8 cellular contexts compared by ENCODE assay signal in genomic region chr2:219294356-219295351, GRCh38. TPM values are rescaled to one million over a fixed set of nuclear protein-coding genes. Genes with fewer than 3 reads are reported as not detected.
DNase-seq lines count a peak whose midpoint lies in the region; ATAC-seq and TF ChIP-seq lines count a peak whose summit lies in the region.

No MANE protein-coding gene starts in this region.

- H3K27ac ChIP-seq in DOHH2 (ENCODE audit: low read depth, low read length) (peak overlapping the region; percentile 22; the same call in 1 of the 2 replicates), SJSA1 (no peak overlapping the region), ovary (peak overlapping the region; percentile 83 to 97), thyroid gland (peak overlapping the region in 2 of 3 donors; percentile 54 to 56)

- DNase-seq in Jurkat, Clone E6-1 (ENCODE audit: low read depth, low spot score): peak; percentile 78
- peak; percentile 78 to 79 for DNase-seq in SJSA1 (ENCODE audit: low read depth in 1 of 2, low spot score in 2 of 2)
- DNase-seq in activated naive CD4-positive, alpha-beta T cell treated with anti-CD3 and anti-CD28 coated beads for 36 hours: peak; percentile 89
- DNase-seq in head of caudate nucleus: peak; percentile 56 to 92 (median 84)
- peak; percentile 84 to 93 (median 91) for DNase-seq in ovary
- DNase-seq in thyroid gland: peak; percentile 86 to 90

- peaks cover 3% of the 10 kb centered on the region for H3K27me3 Mint-ChIP-seq in activated naive CD4-positive, alpha-beta T cell treated with anti-CD3 and anti-CD28 coated beads for 36 hours (ENCODE audit: low read depth)

- WGBS in ovary, 3 donors: 4 to 5% (median 4%) methylated on average over 55 to 67 of the region's 67 CpGs
- 10 to 14% methylated on average over 39 to 40 of the region's 67 CpGs for WGBS in thyroid gland, 2 donors

- H3K9me2 ChIP-seq in DOHH2 (replicated peaks; ENCODE audit: control insufficient read depth, low read length): no peaks in the 10 kb centered on the region

- intact Hi-C loops in activated naive CD4-positive, alpha-beta T cell treated with anti-CD3 and anti-CD28 coated beads for 36 hours (cut with micrococcal nuclease): loop anchor here (1.0 kb wide), 6 partner anchors 15 to 236 kb away; partner anchors contain the start of genes ANKZF1, ATG9A, DNAJB2 and TUBA4A
- intact Hi-C loops in head of caudate nucleus (cut with DNase I): loop anchor here (2.0 to 5.0 kb wide), 3 partner anchors 16 to 132 kb away; partner anchors contain the start of genes ANKZF1, ATG9A, DNAJB2 and NHEJ1
- intact Hi-C loops in ovary (cut with DNase I): loop anchor here (2.0 to 10.0 kb wide), 7 partner anchors 16 to 237 kb away; partner anchors contain the start of genes NHEJ1 (in 3 of the 4), CNPPD1 (in 2 of the 4), DNAJB2 (in 2 of the 4) and RETREG2 (in 2 of the 4)
- intact Hi-C loops in thyroid gland (cut with DNase I): loop anchor here (2.0 to 5.0 kb wide), 3 partner anchors 16 to 237 kb away; partner anchors contain the start of gene DNAJB2

- peak; percentile 61 for TF ChIP-seq POLR2A in ovary (IDR thresholded peaks at IDR 0.05)
- TF ChIP-seq POLR2A in thyroid gland (IDR thresholded peaks at IDR 0.05): peak in 1 of 2 donors; percentile 41

- peak overlapping the region; percentile 62 for H3K4me2 ChIP-seq in DOHH2 (ENCODE audit: low read length)

- peak; percentile 89 for ATAC-seq in GM21619 (IDR thresholded peaks at IDR 0.05; ENCODE audit: unreplicated experiment)

- H3F3A ChIP-seq in DOHH2 (ENCODE audit: control insufficient read depth, insufficient read depth): peaks cover 2% of the 10 kb centered on the region; the same call in 1 of the 2 replicates

- H3K36me3 ChIP-seq in DOHH2 (ENCODE audit: control insufficient read depth, low read length) (no peaks in the 10 kb centered on the region), SJSA1 (no peaks in the 10 kb centered on the region), ovary (no peaks in the 10 kb centered on the region), thyroid gland (no peaks in the 10 kb centered on the region)

- CTCF ChIA-PET in activated naive CD4-positive, alpha-beta T cell treated with anti-CD3 and anti-CD28 coated beads for 36 hours (lab: Charles Lee): interaction anchor here (0.5 to 7.1 kb wide), 62 partner anchors 11 to 1057 kb away, joined by 3 to 196 read pairs (median 5); partner anchors contain the start of genes ANKZF1, CNPPD1, DNAJB2 and GLB1L

- no peaks in the 10 kb centered on the region for H3K9me3 ChIP-seq in DOHH2 (ENCODE audit: control insufficient read depth, insufficient read depth, low read length)
- H3K9me3 ChIP-seq in SJSA1 (replicated peaks): no peaks in the 10 kb centered on the region
- no peaks in the 10 kb centered on the region for H3K9me3 ChIP-seq in ovary
- no peaks in the 10 kb centered on the region for H3K9me3 ChIP-seq in thyroid gland

- H3K4me1 ChIP-seq in DOHH2 (ENCODE audit: control insufficient read depth, low read length) (peaks cover 22% of the 10 kb centered on the region), SJSA1 (replicated peaks) (peaks cover 15% of the 10 kb centered on the region), ovary (ENCODE audit: insufficient read depth) (peaks cover 9% of the 10 kb centered on the region), thyroid gland (peaks cover 4 to 14% of the 10 kb centered on the region in 2 donors)

- peak; percentile 97 for TF ChIP-seq CTCF in DOHH2 (IDR thresholded peaks at IDR 0.05; ENCODE audit: low read depth, low read length, poor library complexity, severe bottlenecking)
- peak; percentile 97 to 100 (median 99) for TF ChIP-seq CTCF in ovary (IDR thresholded peaks at IDR 0.05)
- TF ChIP-seq CTCF in thyroid gland (IDR thresholded peaks at IDR 0.05): peak; percentile 60 to 100 (median 99)

- no peak overlapping the region for H3K27ac Mint-ChIP-seq in activated naive CD4-positive, alpha-beta T cell treated with anti-CD3 and anti-CD28 coated beads for 36 hours

- peaks cover 20% of the 10 kb centered on the region for H3K4me1 Mint-ChIP-seq in activated naive CD4-positive, alpha-beta T cell treated with anti-CD3 and anti-CD28 coated beads for 36 hours (ENCODE audit: low read depth)

- no peaks in the 10 kb centered on the region for H4K20me1 ChIP-seq in DOHH2 (ENCODE audit: control insufficient read depth, insufficient read depth, low read depth, low read length)

- H3K27me3 ChIP-seq in DOHH2 (ENCODE audit: control insufficient read depth, low read length) (peaks cover 9% of the 10 kb centered on the region), SJSA1 (replicated peaks) (peaks cover 7% of the 10 kb centered on the region; the same call in 1 of the 2 replicates), ovary (no peaks in the 10 kb centered on the region), thyroid gland (no peaks in the 10 kb centered on the region)

- H3K9me3 Mint-ChIP-seq in activated naive CD4-positive, alpha-beta T cell treated with anti-CD3 and anti-CD28 coated beads for 36 hours: no peaks in the 10 kb centered on the region

- H3K4me3 ChIP-seq in DOHH2 (ENCODE audit: low read length) (peak overlapping the region; percentile 79), SJSA1 (peak overlapping the region; percentile 30), ovary (peak overlapping the region; percentile 58), thyroid gland (replicated peaks in 1 of 3) (peak overlapping the region in 1 of 3 donors; percentile 45)
- H3K4me3 ChIP-seq in Jurkat, Clone E6-1 (ENCODE audit: low read length): peak overlapping the region; percentile 52

- no peak for TF ChIP-seq EP300 in ovary (IDR thresholded peaks at IDR 0.05)

- H3K4me3 Mint-ChIP-seq in activated naive CD4-positive, alpha-beta T cell treated with anti-CD3 and anti-CD28 coated beads for 36 hours: peak overlapping the region; percentile 77

- no peaks in the 10 kb centered on the region for H3K79me2 ChIP-seq in DOHH2 (ENCODE audit: control insufficient read depth, low read length)

- H3K36me3 Mint-ChIP-seq in activated naive CD4-positive, alpha-beta T cell treated with anti-CD3 and anti-CD28 coated beads for 36 hours (ENCODE audit: low read depth): no peaks in the 10 kb centered on the region

RNA-seq across cellular contexts. Expression of gene PTPRN, which starts 14.5 kb away (rescaled TPM):
- not detected for polyA plus RNA-seq in Jurkat, Clone E6-1 (2012; ENCODE audit: insufficient read depth, insufficient read length)
- total RNA-seq in SJSA1 (2014; rRNA removed; shearing (Covaris generic)): 4.2 and 4.9 TPM in 2 replicates
- total RNA-seq in activated naive CD4-positive, alpha-beta T cell treated with anti-CD3 and anti-CD28 coated beads for 36 hours: not detected
- total RNA-seq in ovary: 1 to 10 TPM in 3 of 7 donors, under 1 TPM in 3, not detected in 1; 0.12 to 2.3 (median 0.82) TPM
- 1 to 10 TPM in 1 of 2 donors, under 1 TPM in 1; 0.08 to 1.3 TPM for polyA plus RNA-seq in ovary
- total RNA-seq in thyroid gland: 1 to 10 TPM in 3 of 4 donors, not detected in 1; 1.9 to 4.6 (median 4.4) TPM

RNA-seq across cellular contexts. Expression of gene DNAJB2, which starts 15.5 kb away (rescaled TPM):
- polyA plus RNA-seq in Jurkat, Clone E6-1 (2012; ENCODE audit: insufficient read depth, insufficient read length): 22.2 TPM
- total RNA-seq in SJSA1 (2014; rRNA removed; shearing (Covaris generic)): 35.5 and 57.8 TPM in 2 replicates
- 10 to 100 TPM; 24.6 to 24.9 TPM for total RNA-seq in activated naive CD4-positive, alpha-beta T cell treated with anti-CD3 and anti-CD28 coated beads for 36 hours
- total RNA-seq in ovary (100 to 1,000 TPM in 1 of 7 donors, 10 to 100 TPM in 6; 34.0 to 101 (median 85.7) TPM), thyroid gland (100 to 1,000 TPM in 3 of 4 donors, 10 to 100 TPM in 1; 79.0 to 127 (median 116) TPM)
- polyA plus RNA-seq in ovary: 10 to 100 TPM; 77.9 to 87.5 TPM

RNA-seq across cellular contexts. Expression of gene RESP18, which starts 37.9 kb away (rescaled TPM):
- polyA plus RNA-seq in Jurkat, Clone E6-1 (2012; ENCODE audit: insufficient read depth, insufficient read length): not detected
- total RNA-seq in SJSA1 (2014; rRNA removed; shearing (Covaris generic)): not detected in 2 replicates
- not detected for total RNA-seq in activated naive CD4-positive, alpha-beta T cell treated with anti-CD3 and anti-CD28 coated beads for 36 hours
- total RNA-seq in ovary: not detected
- polyA plus RNA-seq in ovary: not detected
- not detected for total RNA-seq in thyroid gland

RNA-seq across cellular contexts. Expression of gene TUBA4A, which starts 40.9 kb away (rescaled TPM):
- polyA plus RNA-seq in Jurkat, Clone E6-1 (2012; ENCODE audit: insufficient read depth, insufficient read length): 8.2 TPM
- 0.45 TPM in 1 of 2 replicates, not detected in the other for total RNA-seq in SJSA1 (2014; rRNA removed; shearing (Covaris generic))
- total RNA-seq in activated naive CD4-positive, alpha-beta T cell treated with anti-CD3 and anti-CD28 coated beads for 36 hours: 100 to 1,000 TPM; 112 to 116 TPM
- total RNA-seq in ovary (10 to 100 TPM in 6 of 7 donors, 1 to 10 TPM in 1; 8.4 to 53.6 (median 16.5) TPM), thyroid gland (10 to 100 TPM; 21.0 to 72.4 (median 34.8) TPM)
- polyA plus RNA-seq in ovary: 10 to 100 TPM in 1 of 2 donors, 1 to 10 TPM in 1; 7.9 to 42.2 TPM

RNA-seq across cellular contexts. Expression of gene TUBA4B, which starts 41.6 kb away (rescaled TPM):
- polyA plus RNA-seq in Jurkat, Clone E6-1 (2012; ENCODE audit: insufficient read depth, insufficient read length): not detected
- total RNA-seq in SJSA1 (2014; rRNA removed; shearing (Covaris generic)): not detected in 2 replicates
- total RNA-seq in activated naive CD4-positive, alpha-beta T cell treated with anti-CD3 and anti-CD28 coated beads for 36 hours: not detected
- total RNA-seq in ovary (10 to 100 TPM in 1 of 7 donors, 1 to 10 TPM in 1, under 1 TPM in 3, not detected in 2; 0.27 to 13.2 (median 0.83) TPM), thyroid gland (not detected)
- polyA plus RNA-seq in ovary: under 1 TPM; 0.18 to 0.34 TPM
